In the genomic region with DNA sequence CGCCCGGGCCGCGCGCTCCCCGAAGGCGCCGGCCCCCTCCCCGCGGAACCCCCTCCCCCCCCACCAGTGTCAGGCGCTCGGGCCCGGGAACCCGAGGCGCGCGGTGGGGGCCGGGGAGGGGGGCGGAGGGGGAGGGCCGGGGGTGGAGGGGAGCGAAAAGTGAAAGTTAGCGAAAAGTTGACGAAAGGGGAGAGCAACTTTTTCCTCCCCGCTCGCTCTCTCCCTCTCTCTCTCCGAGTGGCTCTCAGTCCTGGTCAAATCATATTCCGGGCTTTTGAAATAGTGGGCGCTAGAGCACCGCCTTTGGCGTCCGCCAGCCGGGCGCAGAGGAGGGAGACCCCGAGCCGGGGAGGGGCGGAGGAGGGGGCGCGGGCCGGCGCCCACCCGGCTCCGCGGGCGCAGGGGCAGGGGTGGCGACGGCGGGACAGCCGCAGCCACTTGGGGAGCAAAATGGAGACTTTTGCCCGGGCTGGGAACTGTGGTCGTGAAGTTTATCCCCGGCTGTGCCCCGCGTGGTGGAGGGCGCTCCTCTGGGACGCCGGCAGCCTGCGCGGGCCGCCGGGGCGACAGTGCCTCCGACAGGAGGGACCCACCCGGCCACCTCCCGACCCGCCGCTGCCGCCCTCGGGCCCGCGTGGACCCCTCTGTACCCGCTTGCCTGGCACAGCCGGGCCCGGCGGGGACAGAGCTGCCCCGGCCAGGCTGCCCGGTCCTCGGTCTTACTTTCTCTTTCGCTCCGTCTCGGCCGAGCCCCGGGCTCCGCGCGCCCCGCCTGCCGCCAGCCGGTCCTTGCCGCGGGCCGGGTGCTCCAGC, we compare ENCODE assay signal across 9 cellular contexts. TPM values are rescaled to one million over a fixed set of nuclear protein-coding genes. Genes with fewer than 3 reads are reported as not detected.
DNase-seq lines count a peak whose midpoint lies in the region; ATAC-seq and TF ChIP-seq lines count a peak whose summit lies in the region.
"Had no signal": no experiment of that assay in that cellular context is flagged by ENCODE, and none has a peak within 500 bp of the region (broad histone marks: within the 10 kb centered on the region; RNA-seq: fewer than 3 reads in every experiment).

No MANE protein-coding gene starts in this region.

- TF ChIP-seq POLR2A in sigmoid colon (IDR thresholded peaks at IDR 0.05): no peak

- H3K4me1 ChIP-seq in HUES64 (ENCODE audit: insufficient read depth, low read length) (peaks cover 17% of the 10 kb centered on the region), iPS-15b (ENCODE audit: control insufficient read depth, insufficient read depth, low read length) (peaks cover 4% of the 10 kb centered on the region), sigmoid colon (peaks cover 0 to 52% (median 50%) of the 10 kb centered on the region in 4 donors)

- no peaks in the 10 kb centered on the region for H3K9me3 ChIP-seq in HUES64 (ENCODE audit: insufficient read depth, low read depth, low read length)
- no peaks in the 10 kb centered on the region for H3K9me3 ChIP-seq in iPS-15b (ENCODE audit: control insufficient read depth, insufficient read depth, low read length)
- H3K9me3 ChIP-seq in sigmoid colon: no peaks in the 10 kb centered on the region

- H3K36me3 ChIP-seq in BJ (ENCODE audit: control insufficient read depth, insufficient read depth, low read length) (no peaks in the 10 kb centered on the region), HUES64 (ENCODE audit: insufficient read depth, low read length) (no peaks in the 10 kb centered on the region), iPS-15b (ENCODE audit: control insufficient read depth, insufficient read depth, low read length) (peaks cover 4% of the 10 kb centered on the region), sigmoid colon (no peaks in the 10 kb centered on the region)

- in situ Hi-C loops in astrocyte of the spinal cord (cut with HindIII; ENCODE audit: low sequenced_read_pairs): loop anchor here (25.0 kb wide), 1 partner anchor 343 kb away; no protein-coding TSS in a partner anchor

- TF ChIP-seq CTCF in BJ (IDR thresholded peaks at IDR 0.05; ENCODE audit: insufficient read depth, low read depth, low read length) (peak; percentile 33), astrocyte of the spinal cord (IDR thresholded peaks at IDR 0.05; ENCODE audit: low read depth, low read length) (peak; percentile 41), sigmoid colon (IDR thresholded peaks at IDR 0.05) (peak in 1 of 4 experiments; percentile 25)

- H3K27ac ChIP-seq in HUES64 (ENCODE audit: low read depth, low read length) (no peak overlapping the region), sigmoid colon (peak overlapping the region; percentile 54 to 71 (median 62))
- H3K27ac ChIP-seq: HL-60 had no signal

- WGBS in HUES64: 1% methylated on average over 69 of the region's 91 CpGs
- WGBS in sigmoid colon, 2 donors: 0 to 1% methylated on average over 90 to 91 of the region's 91 CpGs

- H3K27me3 ChIP-seq in BJ (ENCODE audit: control insufficient read depth, insufficient read depth, low read length) (peaks cover 46% of the 10 kb centered on the region), HUES64 (ENCODE audit: insufficient read depth, low read length) (peaks cover 95% of the 10 kb centered on the region), iPS-15b (ENCODE audit: control insufficient read depth, insufficient read depth, low read length) (peaks cover 75% of the 10 kb centered on the region), sigmoid colon (peaks cover 71 to 93% (median 87%) of the 10 kb centered on the region in 3 donors)

- DNase-seq in BJ (ENCODE audit: low read depth) (no peak), astrocyte of the spinal cord (ENCODE audit: low read depth, low spot score) (peak; percentile 65), sigmoid colon (peak; percentile 64)

- CTCF ChIA-PET in BJ (lab: Yijun Ruan, JAX): interaction anchor here (1.1 kb wide), 1 partner anchor 354 kb away, joined by 3 read pairs; no protein-coding TSS in a partner anchor

- H3K9ac ChIP-seq in HUES64 (ENCODE audit: low read depth, low read length) (no peak overlapping the region; the same call in 1 of the 2 replicates), iPS-15b (ENCODE audit: low read depth, low read length) (no peak overlapping the region)

- no peak for TF ChIP-seq EP300 in sigmoid colon (IDR thresholded peaks at IDR 0.05)

- intact Hi-C loops in sigmoid colon (cut with DNase I): loop anchor here (5.0 kb wide), 2 partner anchors 213 to 343 kb away; no protein-coding TSS in a partner anchor

- H3K4me3 ChIP-seq in BJ (ENCODE audit: low read depth, low read length): peak overlapping the region; percentile 41
- H3K4me3 ChIP-seq in HUES64 (ENCODE audit: low read length): peak overlapping the region; percentile 50
- H3K4me3 ChIP-seq in astrocyte of the spinal cord (ENCODE audit: low read depth, low read length): peak overlapping the region; percentile 46
- peak overlapping the region; percentile 22 for H3K4me3 ChIP-seq in iPS-15b (ENCODE audit: low read depth, low read length)
- H3K4me3 ChIP-seq in sigmoid colon: peak overlapping the region; percentile 53 to 95 (median 72)

- POLR2A ChIA-PET in BJ (lab: Charles Lee): no interaction called here

- no peak for ATAC-seq in HG02938 (IDR thresholded peaks at IDR 0.05; ENCODE audit: unreplicated experiment)
- ATAC-seq in GM19023 (IDR thresholded peaks at IDR 0.05; ENCODE audit: unreplicated experiment): no peak
- no peak for ATAC-seq in GM21723 (IDR thresholded peaks at IDR 0.05; ENCODE audit: unreplicated experiment)

RNA-seq across cellular contexts. Expression of a gene that starts 0.7 kb away (rescaled TPM):
- 0.01 and 0.02 TPM in 2 replicates for polyA plus RNA-seq in BJ (2011; rRNA removed)
- polyA minus RNA-seq in BJ (2011; rRNA and poly(A)+ RNA removed): not detected in 2 replicates
- 0.60 TPM for polyA plus RNA-seq in HUES64 (2013, experiment 1 of 2)
- 1.4 TPM for polyA plus RNA-seq in HUES64 (2013, experiment 2 of 2)
- 1 to 10 TPM in 1 of 4 donors, under 1 TPM in 3; 0.14 to 1.1 (median 0.60) TPM for total RNA-seq in sigmoid colon
- polyA plus RNA-seq in sigmoid colon: 1 to 10 TPM in 1 of 3 donors, under 1 TPM in 2; under 0.01 to 1.7 (median 0.46) TPM

RNA-seq across cellular contexts. Expression of a gene that starts 48.4 kb away (rescaled TPM):
- not detected in 2 replicates for polyA plus RNA-seq in BJ (2011; rRNA removed)
- polyA minus RNA-seq in BJ (2011; rRNA and poly(A)+ RNA removed): not detected in 2 replicates
- polyA plus RNA-seq in HUES64 (2013, experiment 1 of 2): not detected
- polyA plus RNA-seq in HUES64 (2013, experiment 2 of 2): not detected
- not detected for total RNA-seq in sigmoid colon
- polyA plus RNA-seq in sigmoid colon: not detected

Comparison
In these comparisons a context has a peak if more than half of its experiments do, and no peak if none do; other contexts are left out.
1. H3K4me3 ChIP-seq: peak in every context shown above with its lines; median percentile 72 in sigmoid colon; 50 in HUES64; 46 in astrocyte of the spinal cord; 41 in BJ; 22 in iPS-15b.